8 cellular contexts compared by ENCODE assay signal in genomic region chr7:38232475-38233366, GRCh38. TPM values are rescaled to one million over a fixed set of nuclear protein-coding genes. Genes with fewer than 3 reads are reported as not detected.
A peak's percentile ranks its signal among the peaks of the same experiment; 100 is the strongest.
DNase-seq lines count a peak whose midpoint lies in the region; ATAC-seq and TF ChIP-seq lines count a peak whose summit lies in the region.

No MANE protein-coding gene starts in this region.

- peaks cover 1% of the 10 kb centered on the region for H3K27me3 Mint-ChIP-seq in activated CD4-positive, alpha-beta T cell treated with anti-CD3 and anti-CD28 coated beads, Interleukin-2, amount 10 ng/mL, durations not matched to agents 7 days and 5 days
- peaks cover 1% of the 10 kb centered on the region for H3K27me3 Mint-ChIP-seq in endothelial cell (ENCODE audit: unreplicated experiment)

- peaks cover 37% of the 10 kb centered on the region for H3K36me3 Mint-ChIP-seq in activated CD4-positive, alpha-beta T cell treated with anti-CD3 and anti-CD28 coated beads, Interleukin-2, amount 10 ng/mL, durations not matched to agents 7 days and 5 days (ENCODE audit: low read depth)
- H3K36me3 Mint-ChIP-seq in endothelial cell (ENCODE audit: low read depth, unreplicated experiment): peaks cover 23% of the 10 kb centered on the region

- peak overlapping the region; percentile 93 for H3K27ac Mint-ChIP-seq in activated CD4-positive, alpha-beta T cell treated with anti-CD3 and anti-CD28 coated beads, Interleukin-2, amount 10 ng/mL, durations not matched to agents 7 days and 5 days
- peak overlapping the region; percentile 94 for H3K27ac Mint-ChIP-seq in endothelial cell (ENCODE audit: unreplicated experiment)

- ATAC-seq in GM19467 (IDR thresholded peaks at IDR 0.05; ENCODE audit: unreplicated experiment) (peak; percentile 90), HG03521 (IDR thresholded peaks at IDR 0.05; ENCODE audit: unreplicated experiment) (peak; percentile 71)

- peaks cover 86% of the 10 kb centered on the region for H3K4me1 Mint-ChIP-seq in activated CD4-positive, alpha-beta T cell treated with anti-CD3 and anti-CD28 coated beads, Interleukin-2, amount 10 ng/mL, durations not matched to agents 7 days and 5 days
- peaks cover 20% of the 10 kb centered on the region for H3K4me1 Mint-ChIP-seq in endothelial cell (ENCODE audit: unreplicated experiment)

- CTCF ChIA-PET in activated CD4-positive, alpha-beta T cell treated with anti-CD3 and anti-CD28 coated beads, Interleukin-2, amount 10 ng/mL, durations not matched to agents 7 days and 5 days (lab: Charles Lee): interaction anchor here (0.5 to 3.8 kb wide), 4 partner anchors 9 to 1722 kb away, joined by 4 to 17 read pairs (median 5); no protein-coding TSS in a partner anchor

- no peak for TF ChIP-seq CTCF in endothelial cell (IDR thresholded peaks at IDR 0.05; ENCODE audit: unreplicated experiment)

- POLR2A ChIA-PET in activated CD4-positive, alpha-beta T cell treated with anti-CD3 and anti-CD28 coated beads, Interleukin-2, amount 10 ng/mL, durations not matched to agents 7 days and 5 days (lab: Charles Lee): no interaction called here

- H3K4me3 Mint-ChIP-seq in activated CD4-positive, alpha-beta T cell treated with anti-CD3 and anti-CD28 coated beads, Interleukin-2, amount 10 ng/mL, durations not matched to agents 7 days and 5 days: peak overlapping the region; percentile 55
- no peak overlapping the region for H3K4me3 Mint-ChIP-seq in endothelial cell (ENCODE audit: unreplicated experiment)

- peak; percentile 81 for DNase-seq in activated CD4-positive, alpha-beta T cell treated with anti-CD3 and anti-CD28 coated beads, Interleukin-2, amount 10 ng/mL, durations not matched to agents 7 days and 5 days
- DNase-seq in endothelial cell (ENCODE audit: low spot score) (peak; percentile 26), NCI-H146 treated with DMSO at 0.1 percent for 48 hours (lab: John Stamatoyannopoulos, UW; ENCODE audit: unreplicated experiment) (no peak), NCI-H1694 treated with DMSO at 0.1 percent for 48 hours (lab: John Stamatoyannopoulos, UW) (no peak), medulla oblongata (ENCODE audit: extremely low spot score) (no peak)
- peak; percentile 40 for DNase-seq in stimulated activated CD8-positive, alpha-beta memory T cell treated with anti-CD3 and anti-CD28 coated beads, Interleukin-15, amount 100 ng/mL, for 1 hour (ENCODE audit: low read depth)

- H3K9me3 Mint-ChIP-seq in activated CD4-positive, alpha-beta T cell treated with anti-CD3 and anti-CD28 coated beads, Interleukin-2, amount 10 ng/mL, durations not matched to agents 7 days and 5 days: no peaks in the 10 kb centered on the region
- no peaks in the 10 kb centered on the region for H3K9me3 Mint-ChIP-seq in endothelial cell (ENCODE audit: unreplicated experiment)

RNA-seq across cellular contexts. Expression of gene STARD3NL, which starts 54.7 kb away (rescaled TPM):
- 10 to 100 TPM; 22.5 to 22.9 TPM for total RNA-seq in activated CD4-positive, alpha-beta T cell treated with anti-CD3 and anti-CD28 coated beads, Interleukin-2, amount 10 ng/mL, durations not matched to agents 7 days and 5 days
- total RNA-seq in endothelial cell (ENCODE audit: unreplicated experiment): 92.6 TPM

Comparison
In these comparisons a context has a peak if more than half of its experiments do, and no peak if none do; other contexts are left out.
1. DNase-seq: peak in activated CD4-positive, alpha-beta T cell treated with anti-CD3 and anti-CD28 coated beads, Interleukin-2, amount 10 ng/mL, durations not matched to agents 7 days and 5 days (single experiment), endothelial cell (single experiment) and stimulated activated CD8-positive, alpha-beta memory T cell treated with anti-CD3 and anti-CD28 coated beads, Interleukin-15, amount 100 ng/mL, for 1 hour (single experiment); none in NCI-H146 treated with DMSO at 0.1 percent for 48 hours (single experiment), NCI-H1694 treated with DMSO at 0.1 percent for 48 hours (single experiment) and medulla oblongata (single experiment).